ENCODE assay signal across 12 cellular contexts in the genomic region with DNA sequence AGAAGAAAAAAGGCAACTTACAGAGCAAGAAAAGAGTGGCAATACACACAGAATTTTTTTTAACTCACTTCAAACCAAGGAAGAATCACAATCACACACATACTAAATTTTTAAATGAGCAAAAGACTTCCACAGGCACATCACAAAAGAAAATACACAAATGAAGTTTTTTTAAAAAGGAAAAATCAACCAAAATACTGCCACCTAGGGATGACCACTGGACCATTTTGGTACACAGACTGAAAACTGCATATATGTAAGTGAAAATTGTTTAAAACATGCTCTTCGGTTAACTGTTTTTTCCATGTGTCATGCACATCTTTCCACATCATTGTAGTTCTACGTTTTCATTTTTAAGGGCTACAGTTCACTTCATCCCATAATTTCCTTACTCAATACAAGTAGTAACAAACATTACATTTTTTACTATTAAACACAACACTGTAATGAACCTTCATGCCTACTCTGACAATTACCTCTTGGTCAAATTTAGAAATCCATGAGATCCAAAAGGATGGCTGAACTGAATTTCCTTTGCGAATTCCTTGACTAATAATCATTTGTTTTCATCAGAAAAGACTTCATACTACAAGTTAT.
DNase-seq lines count a peak whose midpoint lies in the region; ATAC-seq, FAIRE-seq and TF ChIP-seq lines count a peak whose summit lies in the region.
"Had no signal": no experiment of that assay in that cellular context is flagged by ENCODE, and none has a peak within 500 bp of the region (broad histone marks: within the 10 kb centered on the region; RNA-seq: fewer than 3 reads in every experiment).

No MANE protein-coding gene starts in this region.

- H3K36me3 Mint-ChIP-seq in CD14-positive monocyte (peaks cover 10 to 12% of the 10 kb centered on the region in 2 donors), astrocyte (ENCODE audit: low read depth, unreplicated experiment) (peaks cover 2% of the 10 kb centered on the region)
- H3K36me3 Mint-ChIP-seq in naive thymus-derived CD4-positive, alpha-beta T cell, result peaks cover 0 to 20% (median 8%) of the 10 kb centered on the region in 5 donors
- peaks cover 4% of the 10 kb centered on the region for H3K36me3 Mint-ChIP-seq in activated CD4-positive, alpha-beta memory T cell treated with anti-CD3 and anti-CD28 coated beads for 36 hours

- H3K9me3 ChIP-seq in astrocyte (ENCODE audit: insufficient read depth, low read depth, low read length), result peaks cover 3% of the 10 kb centered on the region
- no peaks in the 10 kb centered on the region for H3K9me3 ChIP-seq in right lobe of liver
- H3K9me3 ChIP-seq in naive thymus-derived CD4-positive, alpha-beta T cell (ENCODE audit: control insufficient read depth in 2 of 3, low read length in 3 of 3), result no peaks in the 10 kb centered on the region

- H3K4me3 ChIP-seq in astrocyte (ENCODE audit: insufficient read depth, low read depth, low read length), result no peak overlapping the region
- no peak overlapping the region for H3K4me3 ChIP-seq in right lobe of liver
- H3K4me3 ChIP-seq in naive thymus-derived CD4-positive, alpha-beta T cell (ENCODE audit: low read length), result no peak overlapping the region
- H3K4me3 ChIP-seq: lung had no signal

- FAIRE-seq in astrocyte (lab: Jason Lieb, UNC), result no peak

- no peak overlapping the region for H2AFZ ChIP-seq in astrocyte (ENCODE audit: low read depth, low read length)

- no peaks in the 10 kb centered on the region for H3K4me1 ChIP-seq in astrocyte (ENCODE audit: insufficient read depth, low read length)
- peaks cover 0 to 3% (median 0%) of the 10 kb centered on the region in 4 donors for H3K4me1 ChIP-seq in right lobe of liver
- H3K4me1 ChIP-seq in naive thymus-derived CD4-positive, alpha-beta T cell (ENCODE audit: control insufficient read depth in 2 of 2, insufficient read depth in 2 of 2, low read length in 2 of 2), result no peaks in the 10 kb centered on the region

- TF ChIP-seq POLR2A in right lobe of liver (IDR thresholded peaks at IDR 0.05), result no peak

- TF ChIP-seq CTCF in CD14-positive monocyte (IDR thresholded peaks at IDR 0.05) (peak; percentile 42), astrocyte (IDR thresholded peaks at IDR 0.05; ENCODE audit: insufficient read depth, low read depth, low read length) (peak; percentile 62), right lobe of liver (IDR thresholded peaks at IDR 0.05) (peak in 3 of 4 donors; percentile 17 to 25 (median 22))

- peaks cover 94% of the 10 kb centered on the region for H3K79me2 ChIP-seq in astrocyte (ENCODE audit: insufficient read depth, low read length)

- H3K9me3 Mint-ChIP-seq in CD14-positive monocyte (peaks cover 0 to 10% (median 1%) of the 10 kb centered on the region in 7 donors), astrocyte (ENCODE audit: unreplicated experiment) (no peaks in the 10 kb centered on the region)
- peaks cover 0 to 2% (median 0%) of the 10 kb centered on the region in 11 donors for H3K9me3 Mint-ChIP-seq in naive thymus-derived CD4-positive, alpha-beta T cell
- H3K9me3 Mint-ChIP-seq in activated CD4-positive, alpha-beta memory T cell treated with anti-CD3 and anti-CD28 coated beads for 36 hours, result peaks cover 2% of the 10 kb centered on the region

- ATAC-seq in right lobe of liver (no peak), HG02642 (IDR thresholded peaks at IDR 0.05; ENCODE audit: poor library complexity, unreplicated experiment) (no peak)
- no peak for ATAC-seq in naive thymus-derived CD4-positive, alpha-beta T cell

- intact Hi-C loops in CD14-positive monocyte (cut with micrococcal nuclease) (loop anchor here in 1 of 2 donors (5.0 kb wide), 1 partner anchor 270 kb away; no protein-coding TSS in a partner anchor), right lobe of liver (cut with DNase I) (no loop called here)
- intact Hi-C loops in naive thymus-derived CD4-positive, alpha-beta T cell (cut with micrococcal nuclease), result no loop called here
- intact Hi-C loops in activated CD4-positive, alpha-beta memory T cell treated with anti-CD3 and anti-CD28 coated beads for 36 hours (cut with micrococcal nuclease), result no loop called here

- CTCF ChIA-PET in HEK293T (lab: Yijun Ruan, JAX), result interaction anchor here (0.7 kb wide), 1 partner anchor 95 kb away, joined by 3 read pairs; no protein-coding TSS in a partner anchor
- CTCF ChIA-PET in naive thymus-derived CD4-positive, alpha-beta T cell (lab: Charles Lee), result no interaction called here
- CTCF ChIA-PET in activated CD4-positive, alpha-beta memory T cell treated with anti-CD3 and anti-CD28 coated beads for 36 hours (lab: Charles Lee), result interaction anchor here (1.0 kb wide), 1 partner anchor 16 kb away, joined by 4 read pairs; no protein-coding TSS in a partner anchor

- H3K27me3 ChIP-seq in astrocyte (ENCODE audit: insufficient read depth, low read length) (no peaks in the 10 kb centered on the region), right lobe of liver (no peaks in the 10 kb centered on the region)
- no peaks in the 10 kb centered on the region for H3K27me3 ChIP-seq in naive thymus-derived CD4-positive, alpha-beta T cell (ENCODE audit: control insufficient read depth in 2 of 2, insufficient read depth in 2 of 2, low read length in 2 of 2)

- H3K36me3 ChIP-seq in astrocyte (ENCODE audit: insufficient read depth, low read length), result no peaks in the 10 kb centered on the region
- no peaks in the 10 kb centered on the region for H3K36me3 ChIP-seq in right lobe of liver
- no peaks in the 10 kb centered on the region for H3K36me3 ChIP-seq in naive thymus-derived CD4-positive, alpha-beta T cell (ENCODE audit: control insufficient read depth in 2 of 3, insufficient read depth in 3 of 3, low read length in 3 of 3)

- peaks cover 79% of the 10 kb centered on the region for H4K20me1 ChIP-seq in astrocyte (ENCODE audit: insufficient read depth, low read length)

- no peak overlapping the region for H3K4me2 ChIP-seq in astrocyte (ENCODE audit: low read length)

- no peak overlapping the region for H3K27ac Mint-ChIP-seq in CD14-positive monocyte
- no peak overlapping the region for H3K27ac Mint-ChIP-seq in astrocyte (ENCODE audit: unreplicated experiment)
- H3K27ac Mint-ChIP-seq in naive thymus-derived CD4-positive, alpha-beta T cell, result peak overlapping the region in 1 of 9 donors; percentile 31
- no peak overlapping the region for H3K27ac Mint-ChIP-seq in activated CD4-positive, alpha-beta memory T cell treated with anti-CD3 and anti-CD28 coated beads for 36 hours
- H3K27ac Mint-ChIP-seq: activated CD4-positive, alpha-beta T cell treated with anti-CD3 and anti-CD28 coated beads, Interleukin-2, amount 10 ng/mL, durations not matched to agents 7 days and 5 days had no signal

- peaks cover 0 to 1% (median 0%) of the 10 kb centered on the region in 3 donors for H3K27me3 Mint-ChIP-seq in CD14-positive monocyte (ENCODE audit: low read depth in 3 of 3)
- no peaks in the 10 kb centered on the region for H3K27me3 Mint-ChIP-seq in astrocyte (ENCODE audit: low read depth, unreplicated experiment)
- no peaks in the 10 kb centered on the region for H3K27me3 Mint-ChIP-seq in naive thymus-derived CD4-positive, alpha-beta T cell
- no peaks in the 10 kb centered on the region for H3K27me3 Mint-ChIP-seq in activated CD4-positive, alpha-beta memory T cell treated with anti-CD3 and anti-CD28 coated beads for 36 hours
- H3K27me3 Mint-ChIP-seq: activated CD4-positive, alpha-beta T cell treated with anti-CD3 and anti-CD28 coated beads, Interleukin-2, amount 10 ng/mL, durations not matched to agents 7 days and 5 days had no signal

- POLR2A ChIA-PET in HEK293T (lab: Yijun Ruan, JAX), result no interaction called here
- POLR2A ChIA-PET in naive thymus-derived CD4-positive, alpha-beta T cell (lab: Charles Lee), result no interaction called here
- POLR2A ChIA-PET in activated CD4-positive, alpha-beta memory T cell treated with anti-CD3 and anti-CD28 coated beads for 36 hours (lab: Charles Lee), result no interaction called here

- 91% methylated on average over 3 of the region's 3 CpGs for WGBS in right lobe of liver (ENCODE audit: insufficient coverage, low coverage, low lambda C conversion rate, missing lambda C conversion rate)

- H3K4me1 Mint-ChIP-seq in CD14-positive monocyte (peaks cover 7% of the 10 kb centered on the region), astrocyte (ENCODE audit: low read depth, unreplicated experiment) (peaks cover 5% of the 10 kb centered on the region)
- H3K4me1 Mint-ChIP-seq in naive thymus-derived CD4-positive, alpha-beta T cell, result peaks cover 18 to 80% (median 73%) of the 10 kb centered on the region in 7 donors
- H3K4me1 Mint-ChIP-seq in activated CD4-positive, alpha-beta memory T cell treated with anti-CD3 and anti-CD28 coated beads for 36 hours (ENCODE audit: low read depth), result peaks cover 51% of the 10 kb centered on the region

- no peak overlapping the region for H3K27ac ChIP-seq in astrocyte (ENCODE audit: low read depth, low read length)
- H3K27ac ChIP-seq in right lobe of liver, result no peak overlapping the region
- no peak overlapping the region for H3K27ac ChIP-seq in naive thymus-derived CD4-positive, alpha-beta T cell (ENCODE audit: low read depth, low read length)

- no peak overlapping the region for H3K9ac ChIP-seq in astrocyte (ENCODE audit: low read length)

- H3K4me3 Mint-ChIP-seq in CD14-positive monocyte, result no peak overlapping the region
- H3K4me3 Mint-ChIP-seq in astrocyte (ENCODE audit: unreplicated experiment), result no peak overlapping the region
- H3K4me3 Mint-ChIP-seq in naive thymus-derived CD4-positive, alpha-beta T cell, result no peak overlapping the region
- H3K4me3 Mint-ChIP-seq in activated CD4-positive, alpha-beta memory T cell treated with anti-CD3 and anti-CD28 coated beads for 36 hours, result no peak overlapping the region
- H3K4me3 Mint-ChIP-seq: activated CD4-positive, alpha-beta T cell treated with anti-CD3 and anti-CD28 coated beads, Interleukin-2, amount 10 ng/mL, durations not matched to agents 7 days and 5 days had no signal

- DNase-seq in CD14-positive monocyte (ENCODE audit: low spot score) (no peak), HEK293T (ENCODE audit: extremely low spot score) (no peak), astrocyte (ENCODE audit: low read depth) (no peak), right lobe of liver (no peak), middle frontal gyrus (ENCODE audit: extremely low spot score, low spot score) (no peak)
- DNase-seq in naive thymus-derived CD4-positive, alpha-beta T cell, result no peak
- no peak for DNase-seq in activated CD4-positive, alpha-beta memory T cell treated with anti-CD3 and anti-CD28 coated beads for 36 hours
- DNase-seq: activated CD4-positive, alpha-beta T cell treated with anti-CD3 and anti-CD28 coated beads, Interleukin-2, amount 10 ng/mL, durations not matched to agents 7 days and 5 days; DMS 273 treated with DMSO at 0.1 percent for 48 hours; Right ventricle myocardium superior had no signal

TF ChIP-seq in HEK293T, 16 proteins besides CTCF, POLR2A, EP300 and RAD21:
- TF ChIP-seq ZNF384 (IDR thresholded peaks at IDR 0.05) (peak; percentile 15; the same call in 1 of the 2 replicates), FOXA1 (IDR thresholded peaks at IDR 0.05) (no peak)
TF ChIP-seq in HEK293T: peak in this region for 1.
